Comparison of ENCODE assay signal across 8 cellular contexts in the genomic region with DNA sequence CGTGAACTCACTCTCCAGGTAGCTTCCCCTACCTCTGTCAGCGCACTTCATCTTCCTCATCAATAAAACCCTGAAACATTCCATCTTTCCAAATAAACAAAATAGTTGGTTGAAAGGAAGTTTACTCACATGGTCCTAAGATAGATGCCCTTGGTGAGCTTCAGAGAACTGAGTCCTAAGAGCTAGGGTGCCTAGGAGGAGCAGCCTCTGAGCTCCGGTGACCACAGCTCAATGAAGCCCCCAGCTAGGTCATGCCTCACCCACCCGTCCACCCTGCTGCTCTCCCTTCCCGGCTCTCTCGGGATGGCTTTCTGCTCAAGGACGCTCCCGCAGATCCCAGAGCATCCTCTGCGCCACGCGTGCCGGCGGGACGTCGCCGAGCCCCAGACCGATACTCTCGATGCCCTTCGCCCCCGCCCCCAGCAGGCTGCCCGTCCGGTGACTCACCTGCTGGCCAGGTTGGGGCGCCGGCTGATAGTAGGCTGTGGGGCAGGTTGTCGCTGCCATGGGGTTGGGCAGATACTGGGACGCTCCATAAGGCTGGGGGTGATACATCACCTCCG. TPM values are rescaled to one million over a fixed set of nuclear protein-coding genes. Genes with fewer than 3 reads are reported as not detected.
DNase-seq lines count a peak whose midpoint lies in the region; ATAC-seq, FAIRE-seq and TF ChIP-seq lines count a peak whose summit lies in the region.

No MANE protein-coding gene starts in this region.

- no peaks in the 10 kb centered on the region for H3K9me3 ChIP-seq in A549
- H3K9me3 ChIP-seq in lower lobe of right lung: no peaks in the 10 kb centered on the region

- H3K4me3 ChIP-seq in A549 (peak overlapping the region; percentile 84), HFF-Myc (replicated peaks; ENCODE audit: low read depth, low read length) (peak overlapping the region; percentile 70), brain microvascular endothelial cell (ENCODE audit: low read depth, low read length) (peak overlapping the region; percentile 91), lower lobe of right lung (peak overlapping the region; percentile 59)

- peak; percentile 31 to 61; a peak in 5 of 6 replicates for ATAC-seq in A549
- ATAC-seq in lower lobe of right lung: peak; percentile 53 to 63
- no peak for ATAC-seq in GM21576 (IDR thresholded peaks at IDR 0.05; ENCODE audit: unreplicated experiment)

- POLR2A ChIA-PET in A549 (lab: Yijun Ruan, JAX): interaction anchor here (0.7 to 1.6 kb wide), 3 partner anchors 9 to 25 kb away, joined by 3 to 5 read pairs (median 4); no protein-coding TSS in a partner anchor

- intact Hi-C loops in lower lobe of right lung (cut with DNase I): no loop called here

- TF ChIP-seq POLR2A in A549 (IDR thresholded peaks at IDR 0.05; ENCODE audit: low read length): no peak

- in situ Hi-C loops in brain microvascular endothelial cell (cut with HindIII; ENCODE audit: low pct_ligation_motif_present, low sequenced_read_pairs): no loop called here

- no peak for FAIRE-seq in A549 (lab: Jason Lieb, UNC)
- peak; percentile 23 for FAIRE-seq in urothelium cell line (lab: Jason Lieb, UNC)

- peaks cover 13% of the 10 kb centered on the region for H3K36me3 ChIP-seq in brain microvascular endothelial cell (replicated peaks)
- no peaks in the 10 kb centered on the region for H3K36me3 ChIP-seq in lower lobe of right lung

- peak overlapping the region; percentile 85 for H3K4me2 ChIP-seq in A549

- H3K27ac ChIP-seq in A549: peak overlapping the region; percentile 83 to 93
- H3K27ac ChIP-seq in brain microvascular endothelial cell: peak overlapping the region; percentile 97
- H3K27ac ChIP-seq in lower lobe of right lung: peak overlapping the region; percentile 78

- TF ChIP-seq CTCF in A549 (IDR thresholded peaks at IDR 0.05) (no peak), HFF-Myc (IDR thresholded peaks at IDR 0.05; ENCODE audit: low read depth, low read length, missing control alignments) (no peak), brain microvascular endothelial cell (IDR thresholded peaks at IDR 0.05; ENCODE audit: low read depth, low read length, missing control alignments) (no peak), lower lobe of right lung (IDR thresholded peaks at IDR 0.05) (no peak)

- DNase-seq in A549 (ENCODE audit: low read depth in 1 of 2, low spot score in 1 of 2) (peak in 1 of 2 experiments; percentile 53), HFF-Myc (ENCODE audit: extremely low read depth, low read depth) (no peak), brain microvascular endothelial cell (no peak), lower lobe of right lung (peak; percentile 51), urothelium cell line (ENCODE audit: low spot score) (peak; percentile 63), T1000 (lab: John Stamatoyannopoulos, UW) (no peak)
- no peak for DNase-seq in stimulated activated CD4-positive, alpha-beta T cell treated with anti-CD3 and anti-CD28 coated beads, Interleukin-4, amount 100 ng/mL, for 24 hours

- CTCF ChIA-PET in A549 (lab: Yijun Ruan, JAX): interaction anchor here (0.8 to 2.0 kb wide), 4 partner anchors 16 to 93 kb away, joined by 4 to 6 read pairs (median 4); no protein-coding TSS in a partner anchor

- no peak for TF ChIP-seq RAD21 in A549 (conservative IDR thresholded peaks at IDR 0.05 in 1 of 2, IDR thresholded peaks at IDR 0.05 in 1 of 2)

- 5% methylated on average over 9 of the region's 27 CpGs for WGBS in A549 (ENCODE audit: missing lambda C conversion rate)

- H3K27me3 ChIP-seq in brain microvascular endothelial cell (replicated peaks) (no peaks in the 10 kb centered on the region), lower lobe of right lung (ENCODE audit: low read depth) (peaks cover 13% of the 10 kb centered on the region)

- H3K4me1 ChIP-seq in A549 (peaks cover 74% of the 10 kb centered on the region), lower lobe of right lung (peaks cover 5% of the 10 kb centered on the region)

- TF ChIP-seq EP300 in A549 (IDR thresholded peaks at IDR 0.05): no peak

TF ChIP-seq in A549, 52 proteins besides CTCF, POLR2A, EP300 and RAD21:
- TF ChIP-seq FOSL2 (IDR thresholded peaks at IDR 0.05): no peak
- TF ChIP-seq FOSL2 (CRISPR knock-in tag; IDR thresholded peaks at IDR 0.05): peak; percentile 82
- TF ChIP-seq NR3C1 (IDR thresholded peaks at IDR 0.05): no peak
- TF ChIP-seq ZNF302 (CRISPR knock-in tag; IDR thresholded peaks at IDR 0.05): no peak
- TF ChIP-seq, protein P1, sequence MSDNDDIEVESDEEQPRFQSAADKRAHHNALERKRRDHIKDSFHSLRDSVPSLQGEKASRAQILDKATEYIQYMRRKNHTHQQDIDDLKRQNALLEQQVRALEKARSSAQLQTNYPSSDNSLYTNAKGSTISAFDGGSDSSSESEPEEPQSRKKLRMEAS (IDR thresholded peaks at IDR 0.05): 0 out of 2 replicates have a peak, but pooled peaks have one; percentile 10
- no peak for TF ChIP-seq CEBPB (IDR thresholded peaks at IDR 0.05)
- no peak for TF ChIP-seq TP53 (CRISPR knock-in tag; IDR thresholded peaks at IDR 0.05)

RNA-seq across cellular contexts. Expression of a gene that starts 0.7 kb away (rescaled TPM):
- polyA plus RNA-seq in A549 (2011; rRNA removed) (12.9 and 13.0 TPM in 2 replicates), A549 (2017; fragmentation: RNase III; extraction: RNeasy Plus Mini Kit Qiagen cat#74134 plus additional on column Dnase treatment) (3.3 to 4.9 TPM (median 4.3 TPM) in 3 replicates)
- 7.3 and 9.5 TPM in 2 replicates for polyA plus RNA-seq in A549 (2012; cell fraction: cytosol; rRNA removed)
- 9.5 and 12.0 TPM in 2 replicates for polyA plus RNA-seq in A549 (2012; cell fraction: nucleus; rRNA removed)
- polyA minus RNA-seq in A549 (2011; rRNA and poly(A)+ RNA removed): 41.0 and 47.4 TPM in 2 replicates
- 40.2 TPM for total RNA-seq in lower lobe of right lung

Comparison
In these comparisons a context has a peak if more than half of its experiments do, and no peak if none do; other contexts are left out.
1. DNase-seq: peak in lower lobe of right lung (single experiment) and urothelium cell line (single experiment); none in HFF-Myc (single experiment), brain microvascular endothelial cell (single experiment), T1000 (single experiment) and stimulated activated CD4-positive, alpha-beta T cell treated with anti-CD3 and anti-CD28 coated beads, Interleukin-4, amount 100 ng/mL, for 24 hours (single experiment).
2. Peak in every context shown above with its lines, with median percentiles within 50 percentile points of each other: H3K27ac ChIP-seq and H3K4me3 ChIP-seq.